Comparison of ENCODE assay signal across 22 cellular contexts in the genomic region with DNA sequence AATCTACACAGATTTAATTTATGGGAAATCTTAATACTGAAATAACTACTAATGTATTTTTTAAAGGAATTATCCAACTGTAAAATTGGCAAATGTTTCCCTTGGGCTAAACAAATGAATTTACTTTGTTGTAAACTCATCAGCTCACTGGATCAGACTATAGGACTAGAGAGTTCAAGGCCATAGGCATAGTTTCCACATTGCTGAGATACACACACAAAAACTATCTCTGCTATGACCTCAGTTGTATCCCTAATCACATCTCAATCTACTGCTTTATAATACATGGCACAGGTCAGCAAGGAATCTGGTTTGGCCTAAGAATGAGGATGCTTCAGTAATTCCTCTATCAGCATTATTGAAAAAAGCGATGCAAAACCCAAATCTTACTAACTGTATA.
"Had no signal": no experiment of that assay in that cellular context is flagged by ENCODE, and none has a peak within 500 bp of the region (broad histone marks: within the 10 kb centered on the region; RNA-seq: fewer than 3 reads in every experiment).

No MANE protein-coding gene starts in this region.

- H3K36me3 ChIP-seq: heart left ventricle, neutrophil, ovary, prostate gland, thyroid gland, upper lobe of right lung had no signal

- H3K36me3 Mint-ChIP-seq: brain, mesothelial cell of epicardium had no signal

- DNase-seq: activated B cell treated with CpG ODN at 0.5 μM for 24 hours; activated CD4-positive, alpha-beta T cell treated with anti-CD3 and anti-CD28 coated beads, Interleukin-2, amount 10 ng/mL, durations not matched to agents 7 days and 5 days; activated gamma-delta T cell; activated naive CD4-positive, alpha-beta T cell treated with anti-CD3 and anti-CD28 coated beads, Interleukin-2, amount 50 U/mL, for 16 hours; activated T-cell treated with anti-CD3 and anti-CD28 coated beads for 4 hours; aorta; heart left ventricle; left ventricle myocardium superior; mammary epithelial cell; ovary; stimulated activated CD4-positive, alpha-beta T cell treated with anti-CD3 and anti-CD28 coated beads, Interleukin-4, amount 100 ng/mL, for 24 hours; substantia nigra; T1000; thyroid gland; upper lobe of right lung had no signal

- ATAC-seq: heart left ventricle, left ventricle myocardium superior, upper lobe of right lung had no signal

- H3K4me1 Mint-ChIP-seq: brain had no signal

- H3K4me3 ChIP-seq: heart left ventricle, ovary, prostate gland, thyroid gland, upper lobe of right lung had no signal

- H3K27me3 Mint-ChIP-seq: activated B cell treated with CpG ODN at 0.5 μM for 24 hours; activated CD4-positive, alpha-beta T cell treated with anti-CD3 and anti-CD28 coated beads, Interleukin-2, amount 10 ng/mL, durations not matched to agents 7 days and 5 days; stimulated activated naive CD8-positive, alpha-beta T cell treated with anti-CD3 and anti-CD28 coated beads, Interleukin-15, Interleukin-2, amounts not matched to agents 100 ng/mL and 50 ng/mL, for 24 hours had no signal

- H3K9me3 ChIP-seq: heart left ventricle, neutrophil, ovary, prostate gland, thyroid gland, upper lobe of right lung had no signal

- H3K27ac ChIP-seq: epithelial cell of prostate, heart left ventricle, neutrophil, ovary, prostate gland, thyroid gland, upper lobe of right lung had no signal

- H3K9me3 Mint-ChIP-seq: nephron had no signal

- H3K27me3 ChIP-seq: heart left ventricle, neutrophil, ovary, thyroid gland, upper lobe of right lung had no signal

- H3K27ac Mint-ChIP-seq: brain; mesothelial cell of epicardium; nephron; stimulated activated naive CD8-positive, alpha-beta T cell treated with anti-CD3 and anti-CD28 coated beads, Interleukin-15, Interleukin-2, amounts not matched to agents 100 ng/mL and 50 ng/mL, for 24 hours had no signal

- H3K4me1 ChIP-seq: prostate gland, thyroid gland had no signal

- H3K4me3 Mint-ChIP-seq: activated B cell treated with CpG ODN at 0.5 μM for 24 hours; activated CD4-positive, alpha-beta T cell treated with anti-CD3 and anti-CD28 coated beads, Interleukin-2, amount 10 ng/mL, durations not matched to agents 7 days and 5 days; brain; mesothelial cell of epicardium; nephron; stimulated activated naive CD8-positive, alpha-beta T cell treated with anti-CD3 and anti-CD28 coated beads, Interleukin-15, Interleukin-2, amounts not matched to agents 100 ng/mL and 50 ng/mL, for 24 hours had no signal
